ENCODE assay signal across 21 cellular contexts in genomic region chr18:45090526-45091140, GRCh38.
DNase-seq lines count a peak whose midpoint lies in the region; ATAC-seq and TF ChIP-seq lines count a peak whose summit lies in the region.
"Had no signal": no experiment of that assay in that cellular context is flagged by ENCODE, and none has a peak within 500 bp of the region (broad histone marks: within the 10 kb centered on the region; RNA-seq: fewer than 3 reads in every experiment).

No MANE protein-coding gene starts in this region.

- H3K9me3 ChIP-seq in mesenchymal stem cell (ENCODE audit: control insufficient read depth, low read length) = no peaks in the 10 kb centered on the region
- H3K9me3 ChIP-seq: BE2C had no signal

- H3K79me1 ChIP-seq in mesenchymal stem cell (replicated peaks; ENCODE audit: low read length, poor library complexity, severe bottlenecking) = no peaks in the 10 kb centered on the region

- H2BK12ac ChIP-seq in mesenchymal stem cell (ENCODE audit: low read length in 2 of 2) = peak overlapping the region in 1 of 2 experiments; percentile 91

- H3K27me3 ChIP-seq in mesenchymal stem cell (ENCODE audit: control insufficient read depth in 1 of 2, insufficient read depth in 1 of 2, low read length in 2 of 2) = no peaks in the 10 kb centered on the region
- H3K27me3 ChIP-seq: BE2C had no signal

- no peak overlapping the region for H3K4me3 ChIP-seq in mesenchymal stem cell (ENCODE audit: insufficient read depth in 1 of 2, low read depth in 1 of 2, low read length in 2 of 2)

- H3K27ac ChIP-seq in mesenchymal stem cell (ENCODE audit: low read length, poor library complexity, severe bottlenecking) = no peak overlapping the region
- H3K27ac ChIP-seq: HL-60, RWPE1 had no signal

- no peak overlapping the region for H3K14ac ChIP-seq in mesenchymal stem cell (ENCODE audit: low read length in 2 of 2)

- no peaks in the 10 kb centered on the region for H3K4me1 ChIP-seq in mesenchymal stem cell (ENCODE audit: control insufficient read depth, insufficient read depth, low read depth, low read length)
- H3K4me1 ChIP-seq: BE2C had no signal

- H2BK5ac ChIP-seq in mesenchymal stem cell (ENCODE audit: low read depth, low read length, poor library complexity, severe bottlenecking) = no peak overlapping the region

- no peak overlapping the region for H3K9ac ChIP-seq in mesenchymal stem cell (ENCODE audit: low read length)

- H3K36me3 Mint-ChIP-seq in HFFc6 (ENCODE audit: low read depth) = no peaks in the 10 kb centered on the region
- H3K36me3 Mint-ChIP-seq: CD8-positive, alpha-beta memory T cell had no signal

- H3K9me3 Mint-ChIP-seq in HFFc6 = no peaks in the 10 kb centered on the region
- H3K9me3 Mint-ChIP-seq: CD8-positive, alpha-beta memory T cell; H9 had no signal

- H3K36me3 ChIP-seq in mesenchymal stem cell (ENCODE audit: control insufficient read depth in 1 of 2, insufficient read depth in 2 of 2, low read depth in 1 of 2, low read length in 2 of 2) = no peaks in the 10 kb centered on the region
- H3K36me3 ChIP-seq: BE2C had no signal

- H4K8ac ChIP-seq in mesenchymal stem cell (ENCODE audit: low read length) = no peak overlapping the region

- no peak overlapping the region for H3K23ac ChIP-seq in mesenchymal stem cell (ENCODE audit: low read length in 2 of 2)

- no peak overlapping the region for H2AFZ ChIP-seq in mesenchymal stem cell (ENCODE audit: low read depth, low read length)

- H4K91ac ChIP-seq in mesenchymal stem cell (ENCODE audit: low read length) = no peak overlapping the region

- no peak overlapping the region for H3K4me2 ChIP-seq in mesenchymal stem cell (ENCODE audit: low read length, poor library complexity, severe bottlenecking)

- H2BK120ac ChIP-seq in mesenchymal stem cell (ENCODE audit: low read depth, low read length) = no peak overlapping the region

- peak overlapping the region; percentile 60 for H2BK15ac ChIP-seq in mesenchymal stem cell (ENCODE audit: low read depth, poor library complexity, severe bottlenecking)

- no peaks in the 10 kb centered on the region for H3K4me1 Mint-ChIP-seq in HFFc6 (ENCODE audit: low read depth)
- H3K4me1 Mint-ChIP-seq: CD8-positive, alpha-beta memory T cell had no signal

- peak overlapping the region in 1 of 2 experiments; percentile 80 for H3K4ac ChIP-seq in mesenchymal stem cell (ENCODE audit: low read depth in 1 of 2, low read length in 2 of 2)

- TF ChIP-seq CTCF in HFFc6 (IDR thresholded peaks at IDR 0.05) = no peak

- 74% methylated on average over 7 of the region's 7 CpGs for WGBS in mesenchymal stem cell

- no peak for ATAC-seq in HG02852 (IDR thresholded peaks at IDR 0.05; ENCODE audit: unreplicated experiment)

- H3K27me3 Mint-ChIP-seq in HFFc6 (ENCODE audit: insufficient read depth) = peaks cover 9% of the 10 kb centered on the region; the same call in 1 of the 2 replicates

- no peak overlapping the region for H3K4me3 Mint-ChIP-seq in HFFc6
- H3K4me3 Mint-ChIP-seq: CD14-positive monocyte; CD8-positive, alpha-beta memory T cell; H9 had no signal

- DNase-seq in HFFc6 (peak; percentile 14), cerebellum (ENCODE audit: low spot score) (peak; percentile 51), mesenchymal stem cell (peak; percentile 78), DMS 273 treated with DMSO at 0.1 percent for 48 hours (lab: John Stamatoyannopoulos, UW) (no peak), NCI-H446 treated with DMSO at 0.1 percent for 48 hours (lab: John Stamatoyannopoulos, UW) (no peak), iPS-NIHi7 (ENCODE audit: extremely low spot score) (no peak)
- DNase-seq: BE2C; CD8-positive, alpha-beta memory T cell; H9; NCI-H1092; NCI-H1417 treated with DMSO at 0.1 percent for 48 hours; NCI-H1694 treated with DMSO at 0.1 percent for 48 hours; NCI-H2081; NCI-H2227 treated with DMSO at 0.1 percent for 48 hours; NCI-H510A; NCI-H69; SHP77 had no signal

- H3K18ac ChIP-seq in mesenchymal stem cell (ENCODE audit: low read depth in 1 of 2, low read length in 2 of 2) = peak overlapping the region; percentile 16 to 28

- H2AK5ac ChIP-seq in mesenchymal stem cell (ENCODE audit: low read length, severe bottlenecking) = no peak overlapping the region

- no peak overlapping the region for H3K27ac Mint-ChIP-seq in HFFc6
- H3K27ac Mint-ChIP-seq: CD8-positive, alpha-beta memory T cell; H9 had no signal

Comparison
In these comparisons a context has a peak if more than half of its experiments do, and no peak if none do; other contexts are left out.
1. DNase-seq: peak in HFFc6 (single experiment), cerebellum (single experiment) and mesenchymal stem cell (single experiment); none in DMS 273 treated with DMSO at 0.1 percent for 48 hours (single experiment), NCI-H446 treated with DMSO at 0.1 percent for 48 hours (single experiment) and iPS-NIHi7 (single experiment).